ENCODE assay signal across 31 cellular contexts in genomic region chr12:102905229-102905628, GRCh38. TPM values are rescaled to one million over a fixed set of nuclear protein-coding genes. Genes with fewer than 3 reads are reported as not detected.
"Had no signal": no experiment of that assay in that cellular context is flagged by ENCODE, and none has a peak within 500 bp of the region (broad histone marks: within the 10 kb centered on the region; RNA-seq: fewer than 3 reads in every experiment).

No MANE protein-coding gene starts in this region.

- H3K27ac ChIP-seq: neural progenitor cell, ovary, parathyroid adenoma, psoas muscle, skin epidermis, spleen, suprapubic skin, testis, tibial artery, transverse colon, upper lobe of right lung, uterus had no signal

- H3K36me3 ChIP-seq: neural progenitor cell, ovary, spleen, suprapubic skin, tibial artery, transverse colon, upper lobe of right lung, uterus had no signal

- H3K4me3 ChIP-seq: neural progenitor cell, ovary, psoas muscle, skin epidermis, smooth muscle cell, spleen, suprapubic skin, testis, tibial artery, transverse colon, upper lobe of right lung, uterus had no signal

- H3K27me3 ChIP-seq: neural progenitor cell, ovary, spleen, suprapubic skin, testis, tibial artery, transverse colon, upper lobe of right lung, uterus had no signal

- H3K9ac ChIP-seq: neural progenitor cell, parathyroid adenoma had no signal

- H2AFZ ChIP-seq: neural progenitor cell, parathyroid adenoma had no signal

- H3K4me2 ChIP-seq: neural progenitor cell, smooth muscle cell had no signal

- H3K79me2 ChIP-seq: parathyroid adenoma had no signal

- ATAC-seq: natural killer cell; psoas muscle; right cardiac atrium; sciatic nerve; stimulated activated memory B cell treated with anti-CD40 and anti-IgM and Interleukin-4, amounts not matched to agents 10 μg/mL and 1 μg/mL and 100 μg/mL, for 72 hours; stimulated activated naive CD8-positive, alpha-beta T cell treated with anti-CD3 and anti-CD28 coated beads, Interleukin-15, amount 100 ng/mL, for 72 hours; stimulated activated naive CD8-positive, alpha-beta T cell treated with anti-CD3 and anti-CD28 coated beads, Interleukin-15, Interleukin-2, amounts not matched to agents 100 U/mL and 50 U/mL, for 24 hours; upper lobe of right lung had no signal

- H3K4me1 ChIP-seq: neural progenitor cell, parathyroid adenoma, psoas muscle, spleen, suprapubic skin, testis, tibial artery, transverse colon, upper lobe of right lung, uterus had no signal

- DNase-seq: natural killer cell; occipital lobe; ovary; posterior cingulate gyrus; psoas muscle; right cardiac atrium; spleen; stimulated activated CD4-positive, alpha-beta T cell treated with anti-CD3 and anti-CD28 coated beads, Interleukin-12 subunit alpha, Interleukin-12 subunit beta, amount 100 ng/mL, for 4 hours; stimulated activated CD4-positive, alpha-beta T cell treated with anti-CD3 and anti-CD28 coated beads, Interleukin-1b, Interleukin-23, amount 100 ng/mL, for 48 hours; stimulated activated CD4-positive, alpha-beta T cell treated with anti-CD3 and anti-CD28 coated beads, Interleukin-4, amount 100 ng/mL, for 1 hour; stimulated activated CD4-positive, alpha-beta T cell treated with anti-CD3 and anti-CD28 coated beads, Interleukin-4, amount 100 ng/mL, for 4 hours; stimulated activated CD8-positive, alpha-beta memory T cell treated with anti-CD3 and anti-CD28 coated beads, Interleukin-4, amount 100 ng/mL, for 48 hours; stimulated activated naive CD4-positive, alpha-beta T cell; stimulated activated naive CD8-positive, alpha-beta T cell treated with anti-CD3 and anti-CD28 coated beads, Interleukin-15, amount 100 ng/mL, for 72 hours; stimulated activated naive CD8-positive, alpha-beta T cell treated with anti-CD3 and anti-CD28 coated beads, Interleukin-15, Interleukin-2, amounts not matched to agents 100 U/mL and 50 U/mL, for 24 hours; substantia nigra; testis; tibial artery; transverse colon; upper lobe of right lung; uterus had no signal

- H3K9me3 ChIP-seq: ovary, psoas muscle, spleen, suprapubic skin, testis, tibial artery, transverse colon, upper lobe of right lung, uterus had no signal

RNA-seq across cellular contexts. Expression of gene PAH, which starts 11.8 kb away (rescaled TPM):
- total RNA-seq: natural killer cell, osteoblast, renal cortical epithelial cell, sciatic nerve, smooth muscle cell, spleen, transverse colon, upper lobe of right lung had no signal
- polyA plus RNA-seq: neural cell, ovary, right cardiac atrium, smooth muscle cell had no signal

RNA-seq across cellular contexts. Expression of gene ASCL1, which starts 52.2 kb away (rescaled TPM):
- total RNA-seq: natural killer cell, osteoblast, psoas muscle, renal cortical epithelial cell, right cardiac atrium, sciatic nerve, smooth muscle cell, spleen, suprapubic skin, transverse colon, upper lobe of right lung had no signal
- polyA plus RNA-seq: right cardiac atrium, smooth muscle cell had no signal
